Comparison of ENCODE assay signal across 8 cellular contexts in genomic region chr1:32872189-32872898, GRCh38. TPM values are rescaled to one million over a fixed set of nuclear protein-coding genes. Genes with fewer than 3 reads are reported as not detected.
DNase-seq lines count a peak whose midpoint lies in the region; ATAC-seq and TF ChIP-seq lines count a peak whose summit lies in the region.

No MANE protein-coding gene starts in this region.

- no peaks in the 10 kb centered on the region for H3K79me1 ChIP-seq in neuronal stem cell (ENCODE audit: low read depth, low read length)

- no peaks in the 10 kb centered on the region for H3K9me2 ChIP-seq in PC-3 (replicated peaks; ENCODE audit: low read length)

- peak overlapping the region; percentile 48 for H3K14ac ChIP-seq in neuronal stem cell (ENCODE audit: low read length)

- H3K4me1 ChIP-seq in Caco-2 (no peaks in the 10 kb centered on the region), PC-3 (ENCODE audit: insufficient read depth, low read length) (0 out of 2 replicates have a peak, but pooled peaks cover 4% of the 10 kb centered on the region), neuronal stem cell (ENCODE audit: control insufficient read depth in 2 of 2, insufficient read depth in 1 of 2, low read depth in 1 of 2, low read length in 2 of 2) (peaks cover 23 to 25% of the 10 kb centered on the region in 2 donors), suprapubic skin (peaks cover 32% of the 10 kb centered on the region)

- no peak overlapping the region for H2BK5ac ChIP-seq in neuronal stem cell (ENCODE audit: low read length)

- H2BK120ac ChIP-seq in neuronal stem cell (ENCODE audit: low read depth, low read length), result no peak overlapping the region

- H3K18ac ChIP-seq in neuronal stem cell (ENCODE audit: low read length), result peak overlapping the region; percentile 73

- H3K27ac ChIP-seq in PC-3 (ENCODE audit: low read length), result no peak overlapping the region
- no peak overlapping the region for H3K27ac ChIP-seq in neuronal stem cell (replicated peaks; ENCODE audit: low read length)
- H3K27ac ChIP-seq in suprapubic skin, result no peak overlapping the region

- no peaks in the 10 kb centered on the region for H3K9me3 Mint-ChIP-seq in Caco-2 (ENCODE audit: unreplicated experiment)

- no peak overlapping the region for H2BK12ac ChIP-seq in neuronal stem cell (ENCODE audit: low read length)

- no peaks in the 10 kb centered on the region for H3K27me3 Mint-ChIP-seq in Caco-2 (ENCODE audit: insufficient read depth, unreplicated experiment)

- H4K91ac ChIP-seq in neuronal stem cell (ENCODE audit: low read depth, low read length, poor library complexity), result no peak overlapping the region

- BruUV-seq in Caco-2 (replicated peaks; lab: Mats Ljungman, UMichigan) (no TSS peak), PC-3 (replicated peaks; lab: Mats Ljungman, UMichigan) (no TSS peak)

- no peaks in the 10 kb centered on the region for H4K20me1 ChIP-seq in PC-3 (ENCODE audit: low read length)

- H3K4me2 ChIP-seq in PC-3 (ENCODE audit: low read length) (no peak overlapping the region), neuronal stem cell (ENCODE audit: insufficient read depth, low read length, poor library complexity, severe bottlenecking) (no peak overlapping the region)

- H3K36me3 ChIP-seq in Caco-2 (ENCODE audit: control insufficient read depth, insufficient read depth, low read length) (no peaks in the 10 kb centered on the region), PC-3 (ENCODE audit: low read depth, low read length) (no peaks in the 10 kb centered on the region), neuronal stem cell (replicated peaks in 1 of 2; ENCODE audit: control insufficient read depth in 2 of 2, insufficient read depth in 2 of 2, low read length in 2 of 2) (no peaks in the 10 kb centered on the region), suprapubic skin (no peaks in the 10 kb centered on the region)

- H3K27me3 ChIP-seq in Caco-2 (replicated peaks; ENCODE audit: control insufficient read depth, insufficient read depth, low read length), result no peaks in the 10 kb centered on the region; the same call in 1 of the 2 replicates
- peaks cover 10% of the 10 kb centered on the region; the same call in 1 of the 2 replicates for H3K27me3 ChIP-seq in PC-3 (ENCODE audit: low read length)
- H3K27me3 ChIP-seq in neuronal stem cell (ENCODE audit: control insufficient read depth in 3 of 3, insufficient read depth in 3 of 3, low read depth in 1 of 3, low read length in 3 of 3), result peaks cover 0 to 22% (median 8%) of the 10 kb centered on the region in 3 experiments
- H3K27me3 ChIP-seq in suprapubic skin, result peaks cover 34% of the 10 kb centered on the region

- H3F3A ChIP-seq in PC-3 (ENCODE audit: low read length, unreplicated experiment), result no peaks in the 10 kb centered on the region

- peak; percentile 66 to 71 for DNase-seq in Caco-2
- DNase-seq in PC-3, result peak; percentile 63
- peak; percentile 78 to 80 for DNase-seq in activated T-cell treated with anti-CD3 and anti-CD28 coated beads, Interleukin-2, amount 50 U/mL, for 48 hours
- peak; percentile 26 for DNase-seq in fibroblast of the conjunctiva (ENCODE audit: low read depth)
- peak; percentile 93 for DNase-seq in neuronal stem cell (ENCODE audit: low spot score)
- peak; percentile 83 for DNase-seq in suprapubic skin (ENCODE audit: low spot score in 2 of 2)

- no peak overlapping the region for H2BK15ac ChIP-seq in neuronal stem cell (ENCODE audit: low read length)

- H3K27ac Mint-ChIP-seq in Caco-2 (ENCODE audit: unreplicated experiment), result no peak overlapping the region

- peaks cover 17% of the 10 kb centered on the region for H3K4me1 Mint-ChIP-seq in Caco-2 (ENCODE audit: low read depth, unreplicated experiment)

- H3K9ac ChIP-seq in PC-3 (ENCODE audit: low read length), result no peak overlapping the region
- no peak overlapping the region for H3K9ac ChIP-seq in neuronal stem cell (ENCODE audit: low read depth, low read length, poor library complexity)

- H3K79me2 ChIP-seq in PC-3 (ENCODE audit: low read length), result no peaks in the 10 kb centered on the region

- no peak overlapping the region for H4K8ac ChIP-seq in neuronal stem cell (ENCODE audit: low read depth, low read length)

- no peak for TF ChIP-seq POLR2A in suprapubic skin (IDR thresholded peaks at IDR 0.05)

- H3K4me3 Mint-ChIP-seq in Caco-2 (ENCODE audit: unreplicated experiment), result no peak overlapping the region

- POLR2A ChIA-PET in Caco-2 (lab: Charles Lee) (no interaction called here), PC-3 (lab: Charles Lee; ENCODE audit: unreplicated experiment) (no interaction called here)

- TF ChIP-seq CTCF in Caco-2 (IDR thresholded peaks at IDR 0.05; ENCODE audit: insufficient read depth in 1 of 2, low read depth in 1 of 2, low read length in 1 of 2, severe bottlenecking in 1 of 2, unreplicated experiment in 1 of 2), result peak; percentile 70 to 71
- peak; percentile 82 for TF ChIP-seq CTCF in PC-3 (conservative IDR thresholded peaks at IDR 0.05; ENCODE audit: low read depth, low read length)
- peak; percentile 44 to 73 for TF ChIP-seq CTCF in suprapubic skin (IDR thresholded peaks at IDR 0.05)

- H3K36me3 Mint-ChIP-seq in Caco-2 (ENCODE audit: insufficient read depth, unreplicated experiment), result peaks cover 6% of the 10 kb centered on the region

- no CpG with 5 or more reads among the region's 14 CpGs for WGBS in neuronal stem cell (ENCODE audit: extremely low coverage in 2 of 2, insufficient read length in 2 of 2, insufficient replicate concordance in 1 of 2), 2 donors
- WGBS in suprapubic skin, result 27% methylated on average over 14 of the region's 14 CpGs

- no peak for TF ChIP-seq EP300 in Ishikawa (IDR thresholded peaks at IDR 0.05; ENCODE audit: borderline replicate concordance)
- no peak for TF ChIP-seq EP300 in suprapubic skin (IDR thresholded peaks at IDR 0.05)

- TF ChIP-seq RAD21 in Ishikawa (IDR thresholded peaks at IDR 0.05; ENCODE audit: low read depth), result peak; percentile 69

- H3K9me3 ChIP-seq in Caco-2 (no peaks in the 10 kb centered on the region), PC-3 (ENCODE audit: low read length) (no peaks in the 10 kb centered on the region), neuronal stem cell (replicated peaks in 1 of 2; ENCODE audit: control insufficient read depth in 2 of 2, insufficient read depth in 1 of 2, low read depth in 1 of 2, low read length in 2 of 2) (no peaks in the 10 kb centered on the region), suprapubic skin (no peaks in the 10 kb centered on the region)

- ATAC-seq in PC-3 (peak; percentile 52), GM18517 (IDR thresholded peaks at IDR 0.05; ENCODE audit: unreplicated experiment) (no peak)

- H2AK5ac ChIP-seq in neuronal stem cell (ENCODE audit: low read depth, low read length), result no peak overlapping the region

- intact Hi-C loops in Caco-2 (cut with micrococcal nuclease; ENCODE audit: unreplicated experiment) (no loop called here), PC-3 (cut with micrococcal nuclease) (no loop called here)

- H2AFZ ChIP-seq in PC-3 (ENCODE audit: low read length), result no peak overlapping the region
- H2AFZ ChIP-seq in neuronal stem cell (ENCODE audit: low read length), result peak overlapping the region; percentile 95

- no peak overlapping the region for H3K23ac ChIP-seq in neuronal stem cell (ENCODE audit: low read depth, low read length, poor library complexity)

- no peak overlapping the region for H3K4ac ChIP-seq in neuronal stem cell (ENCODE audit: low read length)

- CTCF ChIA-PET in Caco-2 (lab: Charles Lee), result interaction anchor here (0.7 to 1.0 kb wide), 2 partner anchors 10 to 44 kb away, joined by 3 read pairs; no protein-coding TSS in a partner anchor
- CTCF ChIA-PET in PC-3 (lab: Charles Lee), result interaction anchor here (0.7 to 1.3 kb wide), 2 partner anchors 44 to 177 kb away, joined by 3 to 7 read pairs; no protein-coding TSS in a partner anchor

- H3K4me3 ChIP-seq in Caco-2 (ENCODE audit: low read depth, low read length) (no peak overlapping the region), PC-3 (ENCODE audit: low read length) (no peak overlapping the region), neuronal stem cell (ENCODE audit: low read length in 2 of 2) (peak overlapping the region in 1 of 2 donors; percentile 12), suprapubic skin (no peak overlapping the region)

TF ChIP-seq in Ishikawa, 13 proteins besides CTCF, POLR2A, EP300 and RAD21:
- TF ChIP-seq ZBTB7A (IDR thresholded peaks at IDR 0.05; ENCODE audit: low read depth) (peak; percentile 99), TEAD4 (IDR thresholded peaks at IDR 0.05) (no peak), TCF12 (IDR thresholded peaks at IDR 0.05; ENCODE audit: low read depth) (no peak)

RNA-seq across cellular contexts. Expression of gene FNDC5, which starts 1.6 kb away (rescaled TPM):
- 0.67 and 1.1 TPM in 2 replicates for total RNA-seq in Caco-2 (2022)
- 0.22 and 0.35 TPM in 2 replicates for total RNA-seq in PC-3 (2014; rRNA removed)
- polyA plus RNA-seq in neuronal stem cell (2013, experiment 1 of 2), result 12.0 TPM
- 11.7 TPM for polyA plus RNA-seq in neuronal stem cell (2013, experiment 2 of 2)
- total RNA-seq in suprapubic skin, result 1 to 10 TPM in 2 of 4 donors, under 1 TPM in 1, not detected in 1; 0.48 to 3.0 (median 1.6) TPM

RNA-seq across cellular contexts. Expression of gene HPCA, which starts 13.9 kb away (rescaled TPM):
- total RNA-seq in Caco-2 (2022), result 0.53 TPM in 1 of 2 replicates, not detected in the other
- total RNA-seq in PC-3 (2014; rRNA removed), result not detected in 2 replicates
- polyA plus RNA-seq in neuronal stem cell (2013, experiment 1 of 2), result 6.1 TPM
- 6.8 TPM for polyA plus RNA-seq in neuronal stem cell (2013, experiment 2 of 2)
- total RNA-seq in suprapubic skin, result not detected

RNA-seq across cellular contexts. Expression of gene TMEM54, which starts 28.8 kb away (rescaled TPM):
- 48.1 and 50.1 TPM in 2 replicates for total RNA-seq in Caco-2 (2022)
- 175 and 194 TPM in 2 replicates for total RNA-seq in PC-3 (2014; rRNA removed)
- 17.2 TPM for polyA plus RNA-seq in neuronal stem cell (2013, experiment 1 of 2)
- polyA plus RNA-seq in neuronal stem cell (2013, experiment 2 of 2), result 15.6 TPM
- total RNA-seq in suprapubic skin, result 100 to 1,000 TPM in 3 of 4 donors, 10 to 100 TPM in 1; 61.9 to 283 (median 228) TPM

RNA-seq across cellular contexts. Expression of gene S100PBP, which starts 54.9 kb away (rescaled TPM):
- total RNA-seq in Caco-2 (2022) (23.8 and 32.8 TPM in 2 replicates), PC-3 (2014; rRNA removed) (13.2 and 13.8 TPM in 2 replicates), suprapubic skin (10 to 100 TPM in 2 of 4 donors, 1 to 10 TPM in 2; 8.8 to 39.7 (median 18.1) TPM)
- polyA plus RNA-seq in neuronal stem cell (2013, experiment 1 of 2), result 23.3 TPM
- polyA plus RNA-seq in neuronal stem cell (2013, experiment 2 of 2), result 25.6 TPM

RNA-seq across cellular contexts. Expression of gene YARS1, which starts 55.2 kb away (rescaled TPM):
- total RNA-seq in Caco-2 (2022) (177 and 184 TPM in 2 replicates), PC-3 (2014; rRNA removed) (108 and 115 TPM in 2 replicates), suprapubic skin (10 to 100 TPM; 47.1 to 68.1 (median 50.7) TPM)
- polyA plus RNA-seq in neuronal stem cell (2013, experiment 1 of 2), result 47.5 TPM
- 49.0 TPM for polyA plus RNA-seq in neuronal stem cell (2013, experiment 2 of 2)

Comparison
In these comparisons a context has a peak if more than half of its experiments do, and no peak if none do; other contexts are left out.
1. DNase-seq: peak in every context shown above with its lines; median percentile 93 in neuronal stem cell; 83 in suprapubic skin; 79 in activated T-cell treated with anti-CD3 and anti-CD28 coated beads, Interleukin-2, amount 50 U/mL, for 48 hours; 68 in Caco-2; 63 in PC-3; 26 in fibroblast of the conjunctiva.